In the genomic region with DNA sequence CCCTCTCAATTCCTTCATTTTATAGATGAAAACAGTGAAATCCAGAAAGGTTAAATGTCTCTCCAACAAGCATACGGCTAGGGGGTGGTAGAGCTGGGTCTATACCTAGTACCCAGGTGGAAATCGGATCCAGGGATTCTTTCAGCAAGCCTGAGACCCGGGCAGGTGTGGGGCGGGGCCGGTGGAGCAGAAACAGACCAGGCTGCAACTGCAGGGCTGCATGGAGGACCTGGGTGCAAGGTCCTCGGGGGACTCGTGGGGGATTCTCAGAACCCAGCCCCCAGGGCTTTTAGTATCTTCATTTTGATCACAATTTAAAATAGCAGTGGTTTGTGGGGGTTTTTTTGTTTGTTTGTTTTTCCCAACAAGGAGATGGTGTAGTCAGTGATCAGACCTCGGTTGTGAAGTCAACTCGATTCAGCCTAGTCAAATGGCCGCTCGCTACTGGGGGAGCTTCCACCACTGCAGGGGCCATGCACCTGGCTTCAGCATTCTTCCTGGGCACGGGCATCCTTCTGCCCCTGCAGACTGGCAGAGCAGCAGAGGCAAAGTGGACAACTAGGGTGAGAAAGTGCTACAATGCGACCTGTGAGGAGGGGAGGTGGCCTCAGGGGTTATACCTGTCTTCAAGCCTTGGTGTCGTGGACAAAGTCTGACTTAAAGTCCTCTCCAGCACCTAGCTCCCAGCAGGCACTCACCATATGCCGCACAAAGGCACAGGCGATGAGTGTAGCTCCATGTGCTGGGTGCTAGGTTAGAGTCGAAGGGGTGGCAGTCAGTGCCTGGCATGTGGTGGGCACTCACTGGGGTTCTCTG, we compare ENCODE assay signal across 1 cellular context.
TF ChIP-seq lines count a peak whose summit lies in the region.

No MANE protein-coding gene starts in this region.

TF ChIP-seq in HepG2, 621 proteins besides CTCF, POLR2A, EP300 and RAD21 (continued from another document and continues in another):
- TF ChIP-seq KIAA2018 (CRISPR knock-in tag; IDR thresholded peaks at IDR 0.05; ENCODE audit: borderline replicate concordance) (no peak), EZH2 (conservative IDR thresholded peaks at IDR 0.05; ENCODE audit: low read depth, low read length) (no peak), ZMAT5 (CRISPR knock-in tag; IDR thresholded peaks at IDR 0.05; ENCODE audit: borderline replicate concordance, low read depth) (no peak), ZNF773 (CRISPR knock-in tag; IDR thresholded peaks at IDR 0.05; ENCODE audit: borderline replicate concordance) (no peak), ZNF451 (CRISPR knock-in tag; IDR thresholded peaks at IDR 0.05) (no peak), SALL1 (CRISPR knock-in tag; IDR thresholded peaks at IDR 0.05) (peak; percentile 65), NCOA1 (CRISPR knock-in tag; IDR thresholded peaks at IDR 0.05) (no peak), SETDB1 (CRISPR knock-in tag; IDR thresholded peaks at IDR 0.05; ENCODE audit: borderline replicate concordance) (no peak), NFE2L1 (CRISPR knock-in tag; IDR thresholded peaks at IDR 0.05; ENCODE audit: borderline replicate concordance) (peak; percentile 49; the same call in 1 of the 2 replicates), ELF1 (CRISPR knock-in tag; IDR thresholded peaks at IDR 0.05) (no peak), ERF (CRISPR knock-in tag; IDR thresholded peaks at IDR 0.05) (no peak), ZNF260 (CRISPR knock-in tag; IDR thresholded peaks at IDR 0.05; ENCODE audit: borderline replicate concordance, low read depth) (no peak), ZNF234 (CRISPR knock-in tag; conservative IDR thresholded peaks at IDR 0.05) (no peak), ETV5 (CRISPR knock-in tag; IDR thresholded peaks at IDR 0.05; ENCODE audit: borderline replicate concordance) (no peak), HNRNPH1 (optimal IDR thresholded peaks at IDR 0.05; ENCODE audit: low read depth, low read length) (no peak), TARDBP (CRISPR knock-in tag; IDR thresholded peaks at IDR 0.05) (no peak), ZNF251 (CRISPR knock-in tag; IDR thresholded peaks at IDR 0.05) (no peak), ZNF747 (CRISPR knock-in tag; IDR thresholded peaks at IDR 0.05; ENCODE audit: borderline replicate concordance) (no peak), GFI1 (CRISPR knock-in tag; IDR thresholded peaks at IDR 0.05; ENCODE audit: borderline replicate concordance) (peak; percentile 67; the same call in 1 of the 2 replicates), IRF2 (CRISPR knock-in tag; IDR thresholded peaks at IDR 0.05) (0 out of 2 replicates have a peak, but pooled peaks have one; percentile 53), ZNF512B (CRISPR knock-in tag; IDR thresholded peaks at IDR 0.05; ENCODE audit: borderline replicate concordance) (no peak), ZNF841 (CRISPR knock-in tag; IDR thresholded peaks at IDR 0.05; ENCODE audit: borderline replicate concordance) (no peak)
- TF ChIP-seq, protein P1, sequence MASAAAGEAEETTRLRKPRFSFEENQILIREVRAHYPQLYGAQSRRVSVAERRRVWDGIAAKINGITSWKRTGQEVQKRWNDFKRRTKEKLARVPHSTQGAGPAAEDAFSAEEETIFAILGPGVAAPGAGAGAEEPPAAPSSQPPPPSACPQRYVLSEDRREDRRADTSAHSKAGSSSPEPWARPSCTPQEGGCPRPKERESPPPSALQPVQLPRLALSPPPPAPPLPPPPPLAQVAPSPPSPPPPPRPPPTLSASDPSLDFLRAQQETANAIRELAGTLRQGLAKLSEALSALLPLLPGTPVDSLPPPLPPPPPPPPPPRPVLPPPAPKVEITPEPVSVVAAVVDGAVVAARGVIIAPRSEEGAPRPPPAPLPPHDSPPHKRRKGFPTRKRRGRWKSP (CRISPR knock-in tag; IDR thresholded peaks at IDR 0.05) = no peak
- TF ChIP-seq, protein P2, sequence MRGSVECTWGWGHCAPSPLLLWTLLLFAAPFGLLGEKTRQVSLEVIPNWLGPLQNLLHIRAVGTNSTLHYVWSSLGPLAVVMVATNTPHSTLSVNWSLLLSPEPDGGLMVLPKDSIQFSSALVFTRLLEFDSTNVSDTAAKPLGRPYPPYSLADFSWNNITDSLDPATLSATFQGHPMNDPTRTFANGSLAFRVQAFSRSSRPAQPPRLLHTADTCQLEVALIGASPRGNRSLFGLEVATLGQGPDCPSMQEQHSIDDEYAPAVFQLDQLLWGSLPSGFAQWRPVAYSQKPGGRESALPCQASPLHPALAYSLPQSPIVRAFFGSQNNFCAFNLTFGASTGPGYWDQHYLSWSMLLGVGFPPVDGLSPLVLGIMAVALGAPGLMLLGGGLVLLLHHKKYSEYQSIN (CRISPR knock-in tag; IDR thresholded peaks at IDR 0.05; ENCODE audit: borderline replicate concordance) = no peak
- TF ChIP-seq, protein P3, sequence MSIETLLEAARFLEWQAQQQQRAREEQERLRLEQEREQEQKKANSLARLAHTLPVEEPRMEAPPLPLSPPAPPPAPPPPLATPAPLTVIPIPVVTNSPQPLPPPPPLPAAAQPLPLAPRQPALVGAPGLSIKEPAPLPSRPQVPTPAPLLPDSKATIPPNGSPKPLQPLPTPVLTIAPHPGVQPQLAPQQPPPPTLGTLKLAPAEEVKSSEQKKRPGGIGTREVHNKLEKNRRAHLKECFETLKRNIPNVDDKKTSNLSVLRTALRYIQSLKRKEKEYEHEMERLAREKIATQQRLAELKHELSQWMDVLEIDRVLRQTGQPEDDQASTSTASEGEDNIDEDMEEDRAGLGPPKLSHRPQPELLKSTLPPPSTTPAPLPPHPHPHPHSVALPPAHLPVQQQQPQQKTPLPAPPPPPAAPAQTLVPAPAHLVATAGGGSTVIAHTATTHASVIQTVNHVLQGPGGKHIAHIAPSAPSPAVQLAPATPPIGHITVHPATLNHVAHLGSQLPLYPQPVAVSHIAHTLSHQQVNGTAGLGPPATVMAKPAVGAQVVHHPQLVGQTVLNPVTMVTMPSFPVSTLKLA (IDR thresholded peaks at IDR 0.05) = no peak
- TF ChIP-seq, protein P4, sequence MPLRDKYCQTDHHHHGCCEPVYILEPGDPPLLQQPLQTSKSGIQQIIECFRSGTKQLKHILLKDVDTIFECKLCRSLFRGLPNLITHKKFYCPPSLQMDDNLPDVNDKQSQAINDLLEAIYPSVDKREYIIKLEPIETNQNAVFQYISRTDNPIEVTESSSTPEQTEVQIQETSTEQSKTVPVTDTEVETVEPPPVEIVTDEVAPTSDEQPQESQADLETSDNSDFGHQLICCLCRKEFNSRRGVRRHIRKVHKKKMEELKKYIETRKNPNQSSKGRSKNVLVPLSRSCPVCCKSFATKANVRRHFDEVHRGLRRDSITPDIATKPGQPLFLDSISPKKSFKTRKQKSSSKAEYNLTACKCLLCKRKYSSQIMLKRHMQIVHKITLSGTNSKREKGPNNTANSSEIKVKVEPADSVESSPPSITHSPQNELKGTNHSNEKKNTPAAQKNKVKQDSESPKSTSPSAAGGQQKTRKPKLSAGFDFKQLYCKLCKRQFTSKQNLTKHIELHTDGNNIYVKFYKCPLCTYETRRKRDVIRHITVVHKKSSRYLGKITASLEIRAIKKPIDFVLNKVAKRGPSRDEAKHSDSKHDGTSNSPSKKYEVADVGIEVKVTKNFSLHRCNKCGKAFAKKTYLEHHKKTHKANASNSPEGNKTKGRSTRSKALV (CRISPR knock-in tag; IDR thresholded peaks at IDR 0.05) = no peak
- TF ChIP-seq, protein P5, sequence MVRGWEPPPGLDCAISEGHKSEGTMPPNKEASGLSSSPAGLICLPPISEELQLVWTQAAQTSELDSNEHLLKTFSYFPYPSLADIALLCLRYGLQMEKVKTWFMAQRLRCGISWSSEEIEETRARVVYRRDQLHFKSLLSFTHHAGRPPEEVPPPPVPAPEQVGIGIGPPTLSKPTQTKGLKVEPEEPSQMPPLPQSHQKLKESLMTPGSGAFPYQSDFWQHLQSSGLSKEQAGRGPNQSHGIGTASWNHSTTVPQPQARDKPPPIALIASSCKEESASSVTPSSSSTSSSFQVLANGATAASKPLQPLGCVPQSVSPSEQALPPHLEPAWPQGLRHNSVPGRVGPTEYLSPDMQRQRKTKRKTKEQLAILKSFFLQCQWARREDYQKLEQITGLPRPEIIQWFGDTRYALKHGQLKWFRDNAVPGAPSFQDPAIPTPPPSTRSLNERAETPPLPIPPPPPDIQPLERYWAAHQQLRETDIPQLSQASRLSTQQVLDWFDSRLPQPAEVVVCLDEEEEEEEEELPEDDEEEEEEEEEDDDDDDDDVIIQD (CRISPR knock-in tag; IDR thresholded peaks at IDR 0.05; ENCODE audit: low read depth) = no peak
